ENCODE assay signal across 1 cellular context in genomic region chr14:103561381-103562134, GRCh38.
A peak's percentile ranks its signal among the peaks of the same experiment; 100 is the strongest.
TF ChIP-seq lines count a peak whose summit lies in the region.

No MANE protein-coding gene starts in this region.

TF ChIP-seq in endothelial cell of umbilical vein, 7 proteins besides CTCF, POLR2A, EP300 and RAD21:
- TF ChIP-seq MYC (IDR thresholded peaks at IDR 0.05; ENCODE audit: low read depth, low read length) (no peak), MAX (IDR thresholded peaks at IDR 0.05; ENCODE audit: insufficient read depth, insufficient read length) (no peak), POLR2AphosphoS5 (IDR thresholded peaks at IDR 0.05; ENCODE audit: insufficient read depth, low read depth, low read length) (peak; percentile 6), EZH2 (IDR thresholded peaks at IDR 0.05; ENCODE audit: borderline replicate concordance, low read depth, low read length, severe bottlenecking) (no peak), GATA2 (IDR thresholded peaks at IDR 0.05; ENCODE audit: insufficient read depth, insufficient read length, low read depth, low read length) (no peak), JUN (IDR thresholded peaks at IDR 0.05; ENCODE audit: borderline replicate concordance, insufficient read depth, insufficient read length, low read depth) (no peak), FOS (IDR thresholded peaks at IDR 0.05; ENCODE audit: borderline replicate concordance, insufficient read depth, low read length) (no peak)
